Comparison of ENCODE assay signal across 1 cellular context in genomic region chr2:69439480-69439879, GRCh38.
TF ChIP-seq lines count a peak whose summit lies in the region.

No MANE protein-coding gene starts in this region.

TF ChIP-seq in HEK293, 187 proteins besides CTCF, POLR2A, EP300 and RAD21:
- TF ChIP-seq SP2 (tag by site-specific recombination; IDR thresholded peaks at IDR 0.05), result peak; percentile 12; the same call in 1 of the 2 replicates
